In genomic region chr9:100100268-100100667, GRCh38 we compare ENCODE assay signal across 1 cellular context.
TF ChIP-seq lines count a peak whose summit lies in the region.

No MANE protein-coding gene starts in this region.

TF ChIP-seq in IMR-90, 13 proteins besides CTCF, POLR2A, EP300 and RAD21 (continued from another document):
- TF ChIP-seq FOS (IDR thresholded peaks at IDR 0.05; ENCODE audit: low read depth, low read length) (no peak), MAZ (IDR thresholded peaks at IDR 0.05; ENCODE audit: borderline replicate concordance, low read depth, low read length) (no peak), RFX5 (IDR thresholded peaks at IDR 0.05; ENCODE audit: low read depth, low read length) (no peak), ELK1 (IDR thresholded peaks at IDR 0.05; ENCODE audit: borderline replicate concordance, low read depth, low read length) (no peak), MXI1 (IDR thresholded peaks at IDR 0.05; ENCODE audit: borderline replicate concordance, low read depth, low read length) (no peak), NFE2L2 (IDR thresholded peaks at IDR 0.05; ENCODE audit: low read depth, low read length) (no peak)
